1 cellular context compared by ENCODE assay signal in genomic region chr17:67993998-67994361, GRCh38.
TF ChIP-seq lines count a peak whose summit lies in the region.

No MANE protein-coding gene starts in this region.

TF ChIP-seq in HepG2, 621 proteins besides CTCF, POLR2A, EP300 and RAD21 (continued from another document and continues in another):
- TF ChIP-seq ZBED4 (CRISPR knock-in tag; IDR thresholded peaks at IDR 0.05; ENCODE audit: borderline replicate concordance) (no peak), MEIS1 (CRISPR knock-in tag; IDR thresholded peaks at IDR 0.05; ENCODE audit: borderline replicate concordance) (no peak), ZNF878 (CRISPR knock-in tag; IDR thresholded peaks at IDR 0.05) (0 out of 2 replicates have a peak, but pooled peaks have one; percentile 28), ZNF432 (CRISPR knock-in tag; IDR thresholded peaks at IDR 0.05; ENCODE audit: borderline replicate concordance) (no peak), POGZ (CRISPR knock-in tag; IDR thresholded peaks at IDR 0.05) (peak; percentile 63; the same call in 1 of the 2 replicates), PRDM15 (CRISPR knock-in tag; IDR thresholded peaks at IDR 0.05) (no peak), STAG1 (CRISPR knock-in tag; IDR thresholded peaks at IDR 0.05) (no peak), E2F2 (CRISPR knock-in tag; IDR thresholded peaks at IDR 0.05; ENCODE audit: borderline replicate concordance) (no peak), HNF4G (IDR thresholded peaks at IDR 0.05; ENCODE audit: borderline replicate concordance, low read depth, low read length) (no peak), HNF4G (CRISPR knock-in tag; IDR thresholded peaks at IDR 0.05; ENCODE audit: borderline replicate concordance, low read depth) (no peak), ZNF235 (CRISPR knock-in tag; IDR thresholded peaks at IDR 0.05; ENCODE audit: borderline replicate concordance) (no peak), MXD1 (CRISPR knock-in tag; IDR thresholded peaks at IDR 0.05) (no peak), ZBTB26 (CRISPR knock-in tag; IDR thresholded peaks at IDR 0.05; ENCODE audit: borderline replicate concordance) (no peak), RARA (CRISPR knock-in tag; IDR thresholded peaks at IDR 0.05) (no peak), THRA (CRISPR knock-in tag; IDR thresholded peaks at IDR 0.05; ENCODE audit: borderline replicate concordance) (peak; percentile 12; the same call in 1 of the 2 replicates), ZNF451 (CRISPR knock-in tag; IDR thresholded peaks at IDR 0.05) (no peak), ZMYM3 (CRISPR knock-in tag; IDR thresholded peaks at IDR 0.05) (peak; percentile 94), ASH2L (IDR thresholded peaks at IDR 0.05; ENCODE audit: insufficient read length, low read depth, low read length) (peak; percentile 28), DPF2 (CRISPR knock-in tag; IDR thresholded peaks at IDR 0.05; ENCODE audit: borderline replicate concordance, low read depth) (no peak), ZNF788 (CRISPR knock-in tag; IDR thresholded peaks at IDR 0.05; ENCODE audit: borderline replicate concordance) (no peak; the same call in 1 of the 2 replicates), ZNF317 (CRISPR knock-in tag; IDR thresholded peaks at IDR 0.05) (no peak), KDM6A (CRISPR knock-in tag; IDR thresholded peaks at IDR 0.05; ENCODE audit: low read depth) (no peak), ZNF724P (CRISPR knock-in tag; IDR thresholded peaks at IDR 0.05; ENCODE audit: borderline replicate concordance) (no peak), ZNF597 (CRISPR knock-in tag; IDR thresholded peaks at IDR 0.05) (no peak), FOSL2 (CRISPR knock-in tag; IDR thresholded peaks at IDR 0.05) (peak; percentile 24; the same call in 1 of the 2 replicates), ZFAT (CRISPR knock-in tag; conservative IDR thresholded peaks at IDR 0.05) (no peak), NAIF1 (CRISPR knock-in tag; IDR thresholded peaks at IDR 0.05; ENCODE audit: borderline replicate concordance) (no peak), ZNF225 (CRISPR knock-in tag; IDR thresholded peaks at IDR 0.05) (peak; percentile 62; the same call in 1 of the 2 replicates), ZIK1 (CRISPR knock-in tag; IDR thresholded peaks at IDR 0.05; ENCODE audit: borderline replicate concordance, low read depth) (peak; percentile 25; the same call in 1 of the 2 replicates), SMAD9 (CRISPR knock-in tag; IDR thresholded peaks at IDR 0.05) (no peak), ZNF83 (CRISPR knock-in tag; IDR thresholded peaks at IDR 0.05; ENCODE audit: borderline replicate concordance) (no peak), ATF6 (CRISPR knock-in tag; conservative IDR thresholded peaks at IDR 0.05) (no peak), HMGA1 (CRISPR knock-in tag; conservative IDR thresholded peaks at IDR 0.05) (no peak), SATB2 (CRISPR knock-in tag; IDR thresholded peaks at IDR 0.05) (no peak), ZNF558 (CRISPR knock-in tag; IDR thresholded peaks at IDR 0.05; ENCODE audit: borderline replicate concordance) (no peak; the same call in 1 of the 2 replicates), ZFP62 (CRISPR knock-in tag; IDR thresholded peaks at IDR 0.05) (no peak), ZNF136 (CRISPR knock-in tag; IDR thresholded peaks at IDR 0.05; ENCODE audit: low read depth) (no peak), ZNF839 (CRISPR knock-in tag; IDR thresholded peaks at IDR 0.05; ENCODE audit: borderline replicate concordance) (peak; percentile 52; the same call in 1 of the 2 replicates), DBP (CRISPR knock-in tag; IDR thresholded peaks at IDR 0.05; ENCODE audit: not compliant biosample characterization) (no peak), ARID2 (CRISPR knock-in tag; IDR thresholded peaks at IDR 0.05; ENCODE audit: borderline replicate concordance) (no peak), ZNF678 (CRISPR knock-in tag; IDR thresholded peaks at IDR 0.05) (0 out of 2 replicates have a peak, but pooled peaks have one; percentile 30), ZNF580 (CRISPR knock-in tag; IDR thresholded peaks at IDR 0.05; ENCODE audit: borderline replicate concordance, low read depth) (no peak), MIER2 (CRISPR knock-in tag; IDR thresholded peaks at IDR 0.05) (no peak), FOXA1 (IDR thresholded peaks at IDR 0.05) (no peak), FOXA1 (CRISPR knock-in tag; IDR thresholded peaks at IDR 0.05) (no peak), ZBTB25 (CRISPR knock-in tag; IDR thresholded peaks at IDR 0.05) (no peak), IRX3 (CRISPR knock-in tag; IDR thresholded peaks at IDR 0.05; ENCODE audit: borderline replicate concordance, low read depth) (no peak), TMF1 (CRISPR knock-in tag; IDR thresholded peaks at IDR 0.05; ENCODE audit: low read depth) (no peak), SPEN (CRISPR knock-in tag; IDR thresholded peaks at IDR 0.05; ENCODE audit: low read depth) (no peak; the same call in 1 of the 2 replicates)
